ENCODE assay signal across 18 cellular contexts in genomic region chr14:26415618-26416123, GRCh38.
DNase-seq lines count a peak whose midpoint lies in the region; ATAC-seq and TF ChIP-seq lines count a peak whose summit lies in the region.
"Had no signal": no experiment of that assay in that cellular context is flagged by ENCODE, and none has a peak within 500 bp of the region (broad histone marks: within the 10 kb centered on the region; RNA-seq: fewer than 3 reads in every experiment).

No MANE protein-coding gene starts in this region.

- H3K9ac ChIP-seq in neuronal stem cell (ENCODE audit: low read depth, low read length, poor library complexity): no peak overlapping the region

- DNase-seq in SHP77 treated with DMSO at 0.1 percent for 48 hours (lab: John Stamatoyannopoulos, UW) (peak; percentile 87), fibroblast of mammary gland (ENCODE audit: low read depth) (peak; percentile 90), neuronal stem cell (ENCODE audit: low spot score) (no peak), tibial nerve (ENCODE audit: low spot score in 2 of 2) (peak; percentile 77 to 88), coronary artery (ENCODE audit: low spot score) (no peak)
- DNase-seq in effector memory CD4-positive, alpha-beta T cell: no peak
- DNase-seq in effector CD4-positive, alpha-beta T cell: no peak
- DNase-seq: activated CD4-positive, alpha-beta T cell treated with anti-CD3 and anti-CD28 coated beads for 36 hours; activated gamma-delta T cell treated with Interleukin-2 at 50 U/mL for 16 hours; kidney; NCI-H2081 treated with DMSO at 0.1 percent for 48 hours; NCI-H526 treated with DMSO at 0.1 percent for 48 hours; nucleus accumbens; PC-9 had no signal

- no peak overlapping the region for H2BK120ac ChIP-seq in neuronal stem cell (ENCODE audit: low read depth, low read length)

- H3K9me3 ChIP-seq in neuronal stem cell (replicated peaks in 1 of 2; ENCODE audit: control insufficient read depth in 2 of 2, insufficient read depth in 1 of 2, low read depth in 1 of 2, low read length in 2 of 2) (no peaks in the 10 kb centered on the region), tibial nerve (no peaks in the 10 kb centered on the region)
- H3K9me3 ChIP-seq in effector memory CD4-positive, alpha-beta T cell (ENCODE audit: control insufficient read depth, low read length): peaks cover 2% of the 10 kb centered on the region
- H3K9me3 ChIP-seq: thoracic aorta had no signal

- H4K8ac ChIP-seq in neuronal stem cell (ENCODE audit: low read depth, low read length): no peak overlapping the region

- H3K27me3 ChIP-seq in neuronal stem cell (ENCODE audit: control insufficient read depth in 3 of 3, insufficient read depth in 3 of 3, low read depth in 1 of 3, low read length in 3 of 3): no peaks in the 10 kb centered on the region
- H3K27me3 ChIP-seq in tibial nerve: no peaks in the 10 kb centered on the region
- H3K27me3 ChIP-seq in effector memory CD4-positive, alpha-beta T cell (replicated peaks; ENCODE audit: control insufficient read depth, insufficient read depth, low read length, poor library complexity, severe bottlenecking): no peaks in the 10 kb centered on the region

- ATAC-seq in GM21528 (IDR thresholded peaks at IDR 0.05; ENCODE audit: low FRiP score, unreplicated experiment): no peak
- ATAC-seq: activated CD4-positive, alpha-beta T cell treated with anti-CD3 and anti-CD28 coated beads for 36 hours; SK-N-SH treated with all-trans-retinoic acid at 6 μM for 48 hours had no signal

- no peak overlapping the region for H2AK5ac ChIP-seq in neuronal stem cell (ENCODE audit: low read depth, low read length)

- H3K79me1 ChIP-seq in neuronal stem cell (ENCODE audit: low read depth, low read length): no peaks in the 10 kb centered on the region

- H3K14ac ChIP-seq in neuronal stem cell (ENCODE audit: low read length): no peak overlapping the region

- H3K4me2 ChIP-seq in neuronal stem cell (ENCODE audit: insufficient read depth, low read length, poor library complexity, severe bottlenecking): no peak overlapping the region
- H3K4me2 ChIP-seq: PC-9, smooth muscle cell had no signal

- TF ChIP-seq CTCF in fibroblast of mammary gland (conservative IDR thresholded peaks at IDR 0.05; ENCODE audit: control insufficient read depth, insufficient read depth, low read depth, low read length): no peak
- no peak for TF ChIP-seq CTCF in tibial nerve (IDR thresholded peaks at IDR 0.05)
- no peak for TF ChIP-seq CTCF in coronary artery (IDR thresholded peaks at IDR 0.05)

- no peak overlapping the region for H3K27ac ChIP-seq in neuronal stem cell (replicated peaks; ENCODE audit: low read length)
- H3K27ac ChIP-seq in tibial nerve: peak overlapping the region in 2 of 4 donors; percentile 57 to 85
- H3K27ac ChIP-seq in coronary artery: no peak overlapping the region
- no peak overlapping the region for H3K27ac ChIP-seq in effector memory CD4-positive, alpha-beta T cell (ENCODE audit: insufficient read depth, low read length, poor library complexity, severe bottlenecking)
- H3K27ac ChIP-seq: PC-9, thoracic aorta had no signal

- TF ChIP-seq EP300 in tibial nerve (IDR thresholded peaks at IDR 0.05): peak in 1 of 2 donors; percentile 80

- TF ChIP-seq POLR2A in tibial nerve (IDR thresholded peaks at IDR 0.05): no peak

- H2AFZ ChIP-seq in neuronal stem cell (ENCODE audit: low read length): peak overlapping the region; percentile 30
- H2AFZ ChIP-seq: PC-9 had no signal

- H3K36me3 ChIP-seq in neuronal stem cell (replicated peaks in 1 of 2; ENCODE audit: control insufficient read depth in 2 of 2, insufficient read depth in 2 of 2, low read length in 2 of 2) (no peaks in the 10 kb centered on the region), tibial nerve (no peaks in the 10 kb centered on the region)
- H3K36me3 ChIP-seq in effector memory CD4-positive, alpha-beta T cell (ENCODE audit: control insufficient read depth, insufficient read depth, low read length): no peaks in the 10 kb centered on the region
- H3K36me3 ChIP-seq: thoracic aorta had no signal

- H3K18ac ChIP-seq in neuronal stem cell (ENCODE audit: low read length): no peak overlapping the region

- no peak overlapping the region for H2BK12ac ChIP-seq in neuronal stem cell (ENCODE audit: low read length)

- H3K4me3 ChIP-seq in fibroblast of mammary gland (ENCODE audit: control insufficient read depth, low read depth, low read length) (no peak overlapping the region), neuronal stem cell (ENCODE audit: low read length in 2 of 2) (no peak overlapping the region), tibial nerve (no peak overlapping the region), coronary artery (no peak overlapping the region)
- no peak overlapping the region for H3K4me3 ChIP-seq in effector memory CD4-positive, alpha-beta T cell (ENCODE audit: insufficient read depth, low read depth, low read length, poor library complexity, severe bottlenecking)
- H3K4me3 ChIP-seq: PC-9, smooth muscle cell, thoracic aorta had no signal

- H3K4me1 ChIP-seq in neuronal stem cell (ENCODE audit: control insufficient read depth in 2 of 2, insufficient read depth in 1 of 2, low read depth in 1 of 2, low read length in 2 of 2) (no peaks in the 10 kb centered on the region), tibial nerve (peaks cover 0 to 15% (median 0%) of the 10 kb centered on the region in 4 donors)
- H3K4me1 ChIP-seq in effector memory CD4-positive, alpha-beta T cell (ENCODE audit: control insufficient read depth, insufficient read depth, low read length, poor library complexity, severe bottlenecking): no peaks in the 10 kb centered on the region

- H4K91ac ChIP-seq in neuronal stem cell (ENCODE audit: low read depth, low read length, poor library complexity): no peak overlapping the region

- H3K4ac ChIP-seq in neuronal stem cell (ENCODE audit: low read length): no peak overlapping the region

- no peak overlapping the region for H2BK15ac ChIP-seq in neuronal stem cell (ENCODE audit: low read length)

- no CpG with 5 or more reads among the region's 7 CpGs for WGBS in neuronal stem cell (ENCODE audit: extremely low coverage in 2 of 2, insufficient read length in 2 of 2, insufficient replicate concordance in 1 of 2), 2 donors
- WGBS in tibial nerve, 2 donors: 38 to 40% methylated on average over 7 of the region's 7 CpGs

- no peak overlapping the region for H3K23ac ChIP-seq in neuronal stem cell (ENCODE audit: low read depth, low read length, poor library complexity)

- no peak overlapping the region for H2BK5ac ChIP-seq in neuronal stem cell (ENCODE audit: low read length)

Comparison
In these comparisons a context has a peak if more than half of its experiments do, and no peak if none do; other contexts are left out.
1. DNase-seq: peak in SHP77 treated with DMSO at 0.1 percent for 48 hours (single experiment), fibroblast of mammary gland (single experiment) and tibial nerve (2 of 2); none in neuronal stem cell (single experiment), coronary artery (single experiment), effector memory CD4-positive, alpha-beta T cell (0 of 3) and effector CD4-positive, alpha-beta T cell (single experiment).